Comparison of ENCODE assay signal across 13 cellular contexts in genomic region chr2:147463881-147464520, GRCh38.
A peak's percentile ranks its signal among the peaks of the same experiment; 100 is the strongest.
DNase-seq lines count a peak whose midpoint lies in the region; ATAC-seq and TF ChIP-seq lines count a peak whose summit lies in the region.
"Had no signal": no experiment of that assay in that cellular context is flagged by ENCODE, and none has a peak within 500 bp of the region (broad histone marks: within the 10 kb centered on the region; RNA-seq: fewer than 3 reads in every experiment).

No MANE protein-coding gene starts in this region.

- H3K27ac ChIP-seq in esophagus squamous epithelium, result no peak overlapping the region
- H3K27ac ChIP-seq: skin epidermis, suprapubic skin had no signal

- H3K36me3 ChIP-seq in esophagus squamous epithelium, result no peaks in the 10 kb centered on the region
- H3K36me3 ChIP-seq: suprapubic skin had no signal

- intact Hi-C loops in esophagus squamous epithelium (cut with DNase I), result no loop called here

- H3K27me3 ChIP-seq in esophagus squamous epithelium, result no peaks in the 10 kb centered on the region
- H3K27me3 ChIP-seq: suprapubic skin had no signal

- no peak for TF ChIP-seq CTCF in esophagus squamous epithelium (IDR thresholded peaks at IDR 0.05)

- no peaks in the 10 kb centered on the region for H3K9me3 ChIP-seq in esophagus squamous epithelium
- H3K9me3 ChIP-seq: suprapubic skin had no signal

- peaks cover 0 to 5% (median 4%) of the 10 kb centered on the region in 3 donors for H3K4me1 ChIP-seq in esophagus squamous epithelium

- DNase-seq in NCI-H2171 treated with DMSO at 0.1 percent for 48 hours (lab: John Stamatoyannopoulos, UW) (peak; percentile 28), NCI-H2171 (lab: John Stamatoyannopoulos, UW) (no peak), SW480 (ENCODE audit: low spot score) (peak; percentile 61), NCI-H446 treated with DMSO at 0.1 percent for 48 hours (lab: John Stamatoyannopoulos, UW) (no peak), esophagus squamous epithelium (lab: John Stamatoyannopoulos, UW) (no peak), DMS153 treated with DMSO at 0.1 percent for 48 hours (lab: John Stamatoyannopoulos, UW; ENCODE audit: unreplicated experiment) (no peak)
- DNase-seq in stimulated activated naive CD4-positive, alpha-beta T cell treated with Interleukin-2 at 50 U/mL for 16 hours (lab: John Stamatoyannopoulos, UW), result no peak
- DNase-seq: activated CD4-positive, alpha-beta memory T cell treated with anti-CD3 and anti-CD28 coated beads, Interleukin-2, amount 10 ng/mL, durations not matched to agents 7 days and 5 days; NCI-H1105 treated with DMSO at 0.1 percent for 48 hours had no signal

- peak; percentile 85 for ATAC-seq in HG03025 (IDR thresholded peaks at IDR 0.05; ENCODE audit: low FRiP score, unreplicated experiment)
- ATAC-seq: Right ventricle myocardium inferior had no signal

- no peak overlapping the region for H3K4me3 ChIP-seq in esophagus squamous epithelium
- H3K4me3 ChIP-seq: skin epidermis, suprapubic skin had no signal

- 84 to 89% methylated on average over 8 of the region's 8 CpGs for WGBS in esophagus squamous epithelium, 2 donors

- TF ChIP-seq POLR2A in esophagus squamous epithelium (IDR thresholded peaks at IDR 0.05), result no peak

Comparison
In these comparisons a context has a peak if more than half of its experiments do, and no peak if none do; other contexts are left out.
1. DNase-seq: peak in NCI-H2171 treated with DMSO at 0.1 percent for 48 hours (single experiment) and SW480 (single experiment); none in NCI-H2171 (single experiment), NCI-H446 treated with DMSO at 0.1 percent for 48 hours (single experiment), stimulated activated naive CD4-positive, alpha-beta T cell treated with Interleukin-2 at 50 U/mL for 16 hours (single experiment), esophagus squamous epithelium (single experiment) and DMS153 treated with DMSO at 0.1 percent for 48 hours (single experiment).